In the genomic region with DNA sequence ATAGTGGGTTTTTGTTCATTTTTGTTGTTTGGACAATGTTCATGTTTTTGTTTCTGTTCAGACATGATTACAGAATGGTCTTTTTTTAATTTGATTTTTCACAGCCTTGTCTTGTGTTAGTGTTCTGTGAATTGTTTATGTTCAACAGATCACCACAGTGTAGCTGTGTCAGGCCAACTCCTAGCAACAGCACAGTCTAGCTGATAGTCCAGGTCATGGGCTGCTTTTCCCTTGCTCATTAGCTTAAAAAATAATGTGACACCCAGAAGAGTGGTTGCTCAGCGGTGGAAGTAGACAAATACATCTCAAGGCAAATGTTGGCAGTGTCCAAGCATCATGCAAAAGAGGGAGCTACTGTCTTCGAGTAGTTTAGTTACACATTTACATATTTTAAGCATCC, we compare ENCODE assay signal across 1 cellular context.
TF ChIP-seq lines count a peak whose summit lies in the region.

No MANE protein-coding gene starts in this region.

TF ChIP-seq in HepG2, 621 proteins besides CTCF, POLR2A, EP300 and RAD21:
- no peak for TF ChIP-seq REPIN1 (CRISPR knock-in tag; IDR thresholded peaks at IDR 0.05; ENCODE audit: borderline replicate concordance, low read depth)
- TF ChIP-seq ZNF232 (CRISPR knock-in tag; IDR thresholded peaks at IDR 0.05; ENCODE audit: borderline replicate concordance), result no peak
- TF ChIP-seq NR1H2 (CRISPR knock-in tag; IDR thresholded peaks at IDR 0.05; ENCODE audit: borderline replicate concordance, low read depth), result no peak
- TF ChIP-seq MED8 (CRISPR knock-in tag; IDR thresholded peaks at IDR 0.05; ENCODE audit: insufficient replicate concordance), result no peak
- no peak for TF ChIP-seq MIER2 (CRISPR knock-in tag; IDR thresholded peaks at IDR 0.05)
- TF ChIP-seq SNAI1 (CRISPR knock-in tag; IDR thresholded peaks at IDR 0.05; ENCODE audit: borderline replicate concordance), result no peak
- TF ChIP-seq ZNF773 (CRISPR knock-in tag; IDR thresholded peaks at IDR 0.05; ENCODE audit: borderline replicate concordance), result no peak
- TF ChIP-seq ZBTB7B (CRISPR knock-in tag; IDR thresholded peaks at IDR 0.05), result no peak
- no peak for TF ChIP-seq PRMT3 (CRISPR knock-in tag; IDR thresholded peaks at IDR 0.05; ENCODE audit: borderline replicate concordance, low read depth)
- TF ChIP-seq CBX1 (IDR thresholded peaks at IDR 0.05; ENCODE audit: low read depth), result no peak
TF ChIP-seq in HepG2: peak in this region for 0.
